1 cellular context compared by ENCODE assay signal in genomic region chr2:26993768-26994167, GRCh38.
TF ChIP-seq lines count a peak whose summit lies in the region.

No MANE protein-coding gene starts in this region.

TF ChIP-seq in A549, 52 proteins besides CTCF, POLR2A, EP300 and RAD21 (continued from another document):
- peak; percentile 92 for TF ChIP-seq REST (IDR thresholded peaks at IDR 0.05)
